In genomic region chr9:128242828-128243485, GRCh38 we compare ENCODE assay signal across 20 cellular contexts. TPM values are rescaled to one million over a fixed set of nuclear protein-coding genes. Genes with fewer than 3 reads are reported as not detected.
DNase-seq lines count a peak whose midpoint lies in the region; ATAC-seq and TF ChIP-seq lines count a peak whose summit lies in the region.
"Had no signal": no experiment of that assay in that cellular context is flagged by ENCODE, and none has a peak within 500 bp of the region (broad histone marks: within the 10 kb centered on the region; RNA-seq: fewer than 3 reads in every experiment).

No MANE protein-coding gene starts in this region.

- H3K9me3 ChIP-seq in Peyer's patch, result no peaks in the 10 kb centered on the region
- H3K9me3 ChIP-seq in fibroblast of lung (ENCODE audit: control insufficient read depth, insufficient read depth, low read depth, low read length), result no peaks in the 10 kb centered on the region
- no peaks in the 10 kb centered on the region for H3K9me3 ChIP-seq in lung (ENCODE audit: control insufficient read depth in 2 of 2, insufficient read depth in 1 of 2, low read length in 1 of 2)
- H3K9me3 ChIP-seq in tibial nerve, result no peaks in the 10 kb centered on the region

- H3K4me3 ChIP-seq in Peyer's patch, result no peak overlapping the region
- H3K4me3 ChIP-seq in fibroblast of lung (replicated peaks in 1 of 4; ENCODE audit: control extremely low read depth in 1 of 4, insufficient read depth in 1 of 4, low read depth in 3 of 4, low read length in 4 of 4), result peak overlapping the region in 1 of 4 experiments; percentile 72
- H3K4me3 ChIP-seq in lung, result no peak overlapping the region
- H3K4me3 ChIP-seq in tibial nerve, result peak overlapping the region in 1 of 4 donors; percentile 54

- no peak overlapping the region for H3K27ac Mint-ChIP-seq in immature natural killer cell
- H3K27ac Mint-ChIP-seq in T-helper 2 cell treated with Interferon-gamma antibody and Interleukin-4, amounts not matched to agents 5 μg/mL and 100 μg/mL, for 36 hours, result no peak overlapping the region
- H3K27ac Mint-ChIP-seq: B cell; H9; stimulated activated effector memory CD8-positive, alpha-beta T cell treated with anti-CD3 and anti-CD28 coated beads, Interleukin-12 subunit alpha, Interleukin-12 subunit beta, amount 100 ng/mL, for 72 hours; WTC11 had no signal

- ATAC-seq in lung (ENCODE audit: insufficient read depth, low FRiP score) (no peak), GM18498 (IDR thresholded peaks at IDR 0.05; ENCODE audit: unreplicated experiment) (no peak), HG02981 (IDR thresholded peaks at IDR 0.05; ENCODE audit: unreplicated experiment) (no peak)
- ATAC-seq: stimulated activated effector memory CD8-positive, alpha-beta T cell treated with anti-CD3 and anti-CD28 coated beads, Interleukin-12 subunit alpha, Interleukin-12 subunit beta, amount 100 ng/mL, for 72 hours; WTC11 had no signal

- TF ChIP-seq CTCF in Peyer's patch (IDR thresholded peaks at IDR 0.05), result no peak
- TF ChIP-seq CTCF in fibroblast of lung (conservative IDR thresholded peaks at IDR 0.05 in 1 of 2, IDR thresholded peaks at IDR 0.05 in 1 of 2; ENCODE audit: low read depth in 1 of 2, low read length in 2 of 2), result no peak
- TF ChIP-seq CTCF in lung (IDR thresholded peaks at IDR 0.05; ENCODE audit: control extremely low read depth, extremely low read depth), result no peak
- TF ChIP-seq CTCF in tibial nerve (IDR thresholded peaks at IDR 0.05), result no peak

- H2AFZ ChIP-seq in fibroblast of lung (ENCODE audit: low read length), result no peak overlapping the region

- TF ChIP-seq POLR2A in Peyer's patch (IDR thresholded peaks at IDR 0.05) (no peak), tibial nerve (IDR thresholded peaks at IDR 0.05) (no peak)

- H3K27me3 ChIP-seq in Peyer's patch (no peaks in the 10 kb centered on the region), fibroblast of lung (ENCODE audit: control insufficient read depth, insufficient read depth, low read length) (no peaks in the 10 kb centered on the region), lung (ENCODE audit: control insufficient read depth, insufficient read depth) (no peaks in the 10 kb centered on the region), tibial nerve (no peaks in the 10 kb centered on the region)

- H3K4me1 ChIP-seq in Peyer's patch (peaks cover 0 to 20% (median 0%) of the 10 kb centered on the region in 4 donors), fibroblast of lung (ENCODE audit: control insufficient read depth, extremely low read depth, insufficient read depth, low read length) (peaks cover 23% of the 10 kb centered on the region), lung (ENCODE audit: control insufficient read depth in 2 of 2, insufficient read depth in 2 of 2, low read length in 2 of 2) (peaks cover 0 to 7% of the 10 kb centered on the region in 2 donors), tibial nerve (peaks cover 0 to 47% (median 17%) of the 10 kb centered on the region in 4 donors)

- 36 to 47% methylated on average over 9 of the region's 9 CpGs for WGBS in lung, 2 donors
- WGBS in tibial nerve, 2 donors, result 28 to 51% methylated on average over 6 of the region's 9 CpGs

- H3K4me3 Mint-ChIP-seq in immature natural killer cell, result no peak overlapping the region
- H3K4me3 Mint-ChIP-seq in T-helper 2 cell treated with Interferon-gamma antibody and Interleukin-4, amounts not matched to agents 5 μg/mL and 100 μg/mL, for 36 hours, result no peak overlapping the region
- H3K4me3 Mint-ChIP-seq: B cell; stimulated activated effector memory CD8-positive, alpha-beta T cell treated with anti-CD3 and anti-CD28 coated beads, Interleukin-12 subunit alpha, Interleukin-12 subunit beta, amount 100 ng/mL, for 72 hours; WTC11 had no signal

- H3K27ac ChIP-seq in Peyer's patch (peak overlapping the region; percentile 17 to 77 (median 47)), fibroblast of lung (ENCODE audit: insufficient read depth, low read length) (peak overlapping the region; percentile 59), lung (ENCODE audit: low read depth in 1 of 2, low read length in 1 of 2) (peak overlapping the region; percentile 12 to 39), tibial nerve (peak overlapping the region; percentile 21 to 87 (median 63))

- no peak overlapping the region for H3K9ac ChIP-seq in fibroblast of lung (ENCODE audit: insufficient read depth, low read length)

- no peaks in the 10 kb centered on the region for H3K36me3 Mint-ChIP-seq in immature natural killer cell
- H3K36me3 Mint-ChIP-seq in T-helper 2 cell treated with Interferon-gamma antibody and Interleukin-4, amounts not matched to agents 5 μg/mL and 100 μg/mL, for 36 hours (ENCODE audit: low read depth), result no peaks in the 10 kb centered on the region
- H3K36me3 Mint-ChIP-seq: stimulated activated effector memory CD8-positive, alpha-beta T cell treated with anti-CD3 and anti-CD28 coated beads, Interleukin-12 subunit alpha, Interleukin-12 subunit beta, amount 100 ng/mL, for 72 hours had no signal

- peak in 1 of 2 donors; percentile 4 for TF ChIP-seq EP300 in tibial nerve (IDR thresholded peaks at IDR 0.05)

- no peaks in the 10 kb centered on the region for H3K36me3 ChIP-seq in Peyer's patch
- H3K36me3 ChIP-seq in fibroblast of lung (ENCODE audit: control insufficient read depth, insufficient read depth, low read length), result peaks cover 2% of the 10 kb centered on the region
- no peaks in the 10 kb centered on the region for H3K36me3 ChIP-seq in lung (ENCODE audit: control insufficient read depth in 2 of 2, insufficient read depth in 2 of 2, low read length in 2 of 2)
- peaks cover 0 to 3% (median 0%) of the 10 kb centered on the region in 3 donors for H3K36me3 ChIP-seq in tibial nerve

- H3K9me3 Mint-ChIP-seq in immature natural killer cell, result no peaks in the 10 kb centered on the region
- no peaks in the 10 kb centered on the region for H3K9me3 Mint-ChIP-seq in T-helper 2 cell treated with Interferon-gamma antibody and Interleukin-4, amounts not matched to agents 5 μg/mL and 100 μg/mL, for 36 hours
- H3K9me3 Mint-ChIP-seq: H9; nephron progenitor cell; stimulated activated effector memory CD8-positive, alpha-beta T cell treated with anti-CD3 and anti-CD28 coated beads, Interleukin-12 subunit alpha, Interleukin-12 subunit beta, amount 100 ng/mL, for 72 hours; WTC11 had no signal

- H3K4me1 Mint-ChIP-seq in immature natural killer cell, result peaks cover 12 to 18% of the 10 kb centered on the region in 2 donors
- H3K4me1 Mint-ChIP-seq in T-helper 2 cell treated with Interferon-gamma antibody and Interleukin-4, amounts not matched to agents 5 μg/mL and 100 μg/mL, for 36 hours (ENCODE audit: low read depth), result peaks cover 2% of the 10 kb centered on the region

- H3K4me2 ChIP-seq in fibroblast of lung (ENCODE audit: extremely low read depth, insufficient read depth, low read length), result peak overlapping the region; percentile 85

- no peaks in the 10 kb centered on the region for H4K20me1 ChIP-seq in fibroblast of lung (ENCODE audit: control insufficient read depth, extremely low read depth, insufficient read depth, low read length)

- no peaks in the 10 kb centered on the region for H3K79me2 ChIP-seq in fibroblast of lung (ENCODE audit: control insufficient read depth, insufficient read depth, low read length)

- H3K27me3 Mint-ChIP-seq in immature natural killer cell (ENCODE audit: low read depth in 3 of 3), result peaks cover 5 to 9% (median 7%) of the 10 kb centered on the region in 3 donors
- peaks cover 16% of the 10 kb centered on the region for H3K27me3 Mint-ChIP-seq in T-helper 2 cell treated with Interferon-gamma antibody and Interleukin-4, amounts not matched to agents 5 μg/mL and 100 μg/mL, for 36 hours (ENCODE audit: low read depth)

- DNase-seq in Peyer's patch, result no peak
- peak in 1 of 2 donors; percentile 47 for DNase-seq in fibroblast of lung (ENCODE audit: low read depth in 2 of 2)
- DNase-seq in lung (ENCODE audit: low spot score), result no peak
- DNase-seq in tibial nerve (ENCODE audit: low spot score in 2 of 2), result no peak
- no peak for DNase-seq in immature natural killer cell
- no peak for DNase-seq in T-helper 2 cell treated with Interferon-gamma antibody and Interleukin-4, amounts not matched to agents 5 μg/mL and 100 μg/mL, for 36 hours (ENCODE audit: low spot score)
- DNase-seq: activated naive CD4-positive, alpha-beta T cell treated with Interleukin-2 at 50 U/mL for 16 hours; caudate nucleus; DMS79 treated with DMSO at 0.1 percent for 48 hours; H9; Karpas-422; NCI-H1436 treated with DMSO at 0.1 percent for 48 hours; nephron progenitor cell; OCI-M1; SW 1271 had no signal

RNA-seq across cellular contexts. Expression of gene GOLGA2, which starts 32.9 kb away (rescaled TPM):
- 10 to 100 TPM; 45.7 to 96.7 (median 92.5) TPM for total RNA-seq in Peyer's patch
- total RNA-seq in fibroblast of lung, result 96.0 and 118 TPM in 2 replicates
- polyA plus RNA-seq in fibroblast of lung, result 107 and 126 TPM in 2 replicates
- polyA plus RNA-seq in fibroblast of lung (2012), result 105 and 118 TPM in 2 replicates
- polyA minus RNA-seq in fibroblast of lung (ENCODE audit: low replicate concordance), result 33.4 and 48.1 TPM in 2 replicates
- total RNA-seq in lung, result 100 to 1,000 TPM; 100 to 137 TPM
- 10 to 100 TPM; 56.0 to 79.4 TPM for polyA plus RNA-seq in lung
- 100 to 1,000 TPM in 1 of 4 donors, 10 to 100 TPM in 3; 67.4 to 103 (median 91.9) TPM for total RNA-seq in tibial nerve
- polyA plus RNA-seq in immature natural killer cell, result 10 to 100 TPM in 1 of 3 donors, 1 to 10 TPM in 2; 4.3 to 11.7 (median 4.9) TPM

RNA-seq across cellular contexts. Expression of gene SWI5, which starts 33.1 kb away (rescaled TPM):
- total RNA-seq in Peyer's patch (10 to 100 TPM; 18.3 to 27.2 (median 23.5) TPM), fibroblast of lung (35.4 and 35.7 TPM in 2 replicates), lung (10 to 100 TPM; 19.6 to 28.4 TPM), tibial nerve (10 to 100 TPM; 27.5 to 39.8 (median 32.9) TPM)
- polyA plus RNA-seq in fibroblast of lung (46.7 and 62.6 TPM in 2 replicates), lung (10 to 100 TPM; 22.8 to 23.6 TPM), immature natural killer cell (10 to 100 TPM; 20.9 to 23.3 (median 21.5) TPM)
- 36.9 and 53.1 TPM in 2 replicates for polyA plus RNA-seq in fibroblast of lung (2012)
- 17.8 and 19.4 TPM in 2 replicates for polyA minus RNA-seq in fibroblast of lung (ENCODE audit: low replicate concordance)

RNA-seq across cellular contexts. Expression of gene DNM1, which starts 39.8 kb away (rescaled TPM):
- 10 to 100 TPM; 14.5 to 85.8 (median 54.4) TPM for total RNA-seq in Peyer's patch
- total RNA-seq in fibroblast of lung, result 11.8 and 30.4 TPM in 2 replicates
- polyA plus RNA-seq in fibroblast of lung, result 3.7 and 11.6 TPM in 2 replicates
- polyA plus RNA-seq in fibroblast of lung (2012), result 7.7 and 22.6 TPM in 2 replicates
- polyA minus RNA-seq in fibroblast of lung (ENCODE audit: low replicate concordance), result 14.2 and 47.3 TPM in 2 replicates
- total RNA-seq in lung, result 10 to 100 TPM in 1 of 2 donors, 1 to 10 TPM in 1; 8.2 to 23.7 TPM
- 1 to 10 TPM; 1.2 to 3.9 TPM for polyA plus RNA-seq in lung
- total RNA-seq in tibial nerve, result 10 to 100 TPM; 19.9 to 50.4 (median 41.4) TPM
- polyA plus RNA-seq in immature natural killer cell, result under 1 TPM in 2 of 3 donors, not detected in 1; 0.32 to 0.47 TPM

RNA-seq across cellular contexts. Expression of gene CIZ1, which starts 51.6 kb away (rescaled TPM):
- total RNA-seq in Peyer's patch (100 to 1,000 TPM in 2 of 4 donors, 10 to 100 TPM in 2; 52.2 to 144 (median 95.3) TPM), fibroblast of lung (21.3 and 27.2 TPM in 2 replicates), lung (10 to 100 TPM; 36.6 to 83.7 TPM), tibial nerve (10 to 100 TPM; 59.4 to 99.3 (median 71.4) TPM)
- polyA plus RNA-seq in fibroblast of lung (26.1 and 48.4 TPM in 2 replicates), lung (10 to 100 TPM; 43.3 to 57.6 TPM), immature natural killer cell (10 to 100 TPM in 1 of 3 donors, 1 to 10 TPM in 2; 4.4 to 36.4 (median 9.1) TPM)
- 71.3 and 119 TPM in 2 replicates for polyA plus RNA-seq in fibroblast of lung (2012)
- 169 and 276 TPM in 2 replicates for polyA minus RNA-seq in fibroblast of lung (ENCODE audit: low replicate concordance)
